1 cellular context compared by ENCODE assay signal in genomic region chr14:53127151-53127550, GRCh38.
TF ChIP-seq lines count a peak whose summit lies in the region.

No MANE protein-coding gene starts in this region.

TF ChIP-seq in GM12878, 131 proteins besides CTCF, POLR2A, EP300 and RAD21 (continued from another document):
- TF ChIP-seq ZBTB40 (IDR thresholded peaks at IDR 0.05; ENCODE audit: borderline replicate concordance): 0 out of 2 replicates have a peak, but pooled peaks have one; percentile 55
- TF ChIP-seq MEF2B (IDR thresholded peaks at IDR 0.05; ENCODE audit: partially characterized antibody, poor library complexity, severe bottlenecking): peak; percentile 1
